In genomic region chr4:83174844-83175414, GRCh38 we compare ENCODE assay signal across 13 cellular contexts.
DNase-seq lines count a peak whose midpoint lies in the region; ATAC-seq and TF ChIP-seq lines count a peak whose summit lies in the region.
"Had no signal": no experiment of that assay in that cellular context is flagged by ENCODE, and none has a peak within 500 bp of the region (broad histone marks: within the 10 kb centered on the region; RNA-seq: fewer than 3 reads in every experiment).

No MANE protein-coding gene starts in this region.

- intact Hi-C loops in Right ventricle myocardium inferior (cut with DNase I): no loop called here

- H3K27ac ChIP-seq in RWPE1: no peak overlapping the region
- H3K27ac ChIP-seq: breast epithelium, stomach had no signal

- TF ChIP-seq CTCF in RWPE1 (conservative IDR thresholded peaks at IDR 0.05; ENCODE audit: low read depth): no peak

- POLR2A ChIA-PET in RWPE1 (lab: Yijun Ruan, JAX; ENCODE audit: low non-redundant PET): no interaction called here

- DNase-seq in RPMI8226: peak; percentile 63
- no peak for DNase-seq in OCI-M2 (lab: John Stamatoyannopoulos, UW; ENCODE audit: unreplicated experiment)
- no peak for DNase-seq in RWPE1 (ENCODE audit: low spot score)
- DNase-seq in anterior cingulate cortex (lab: John Stamatoyannopoulos, UW): no peak
- DNase-seq in Right ventricle myocardium inferior (ENCODE audit: missing footprints): no peak
- DNase-seq: Caco-2, NCI-H510A treated with DMSO at 0.1 percent for 48 hours, stomach, T-cell had no signal

- CTCF ChIA-PET in RWPE1 (lab: Yijun Ruan, JAX): no interaction called here

- peak; percentile 37 for ATAC-seq in GM18520 (IDR thresholded peaks at IDR 0.05; ENCODE audit: unreplicated experiment)
- ATAC-seq in GM21390 (IDR thresholded peaks at IDR 0.05; ENCODE audit: unreplicated experiment): peak; percentile 68
- peak; percentile 54 for ATAC-seq in HG03064 (IDR thresholded peaks at IDR 0.05; ENCODE audit: low read depth, unreplicated experiment)
- ATAC-seq in Right ventricle myocardium inferior: no peak
- ATAC-seq: T-cell had no signal
